Comparison of ENCODE assay signal across 9 cellular contexts in genomic region chr2:26577442-26578433, GRCh38.
DNase-seq lines count a peak whose midpoint lies in the region; ATAC-seq and TF ChIP-seq lines count a peak whose summit lies in the region.
"Had no signal": no experiment of that assay in that cellular context is flagged by ENCODE, and none has a peak within 500 bp of the region (broad histone marks: within the 10 kb centered on the region; RNA-seq: fewer than 3 reads in every experiment).

No MANE protein-coding gene starts in this region.

- H2AFZ ChIP-seq in OCI-LY3 (ENCODE audit: low read depth, low read length): no peak overlapping the region

- peaks cover 65% of the 10 kb centered on the region for H3K27me3 ChIP-seq in OCI-LY3 (ENCODE audit: low read depth, low read length)

- no peaks in the 10 kb centered on the region for H4K20me1 ChIP-seq in OCI-LY3 (ENCODE audit: insufficient read depth, low read length)

- peak overlapping the region; percentile 45 for H3K4me2 ChIP-seq in OCI-LY3 (ENCODE audit: low read length)

- H3K4me1 Mint-ChIP-seq in nephron progenitor cell: peaks cover 8% of the 10 kb centered on the region
- no peaks in the 10 kb centered on the region for H3K4me1 Mint-ChIP-seq in stimulated activated naive CD8-positive, alpha-beta T cell treated with anti-CD3 and anti-CD28 coated beads, Interleukin-15, amount 100 ng/mL, for 72 hours
- H3K4me1 Mint-ChIP-seq: activated naive CD4-positive, alpha-beta T cell treated with anti-CD3 and anti-CD28 coated beads, Interleukin-2, amount 50 U/mL, for 24 hours had no signal

- no peaks in the 10 kb centered on the region for H3K36me3 Mint-ChIP-seq in nephron progenitor cell (ENCODE audit: low read depth)
- H3K36me3 Mint-ChIP-seq: activated naive CD4-positive, alpha-beta T cell treated with anti-CD3 and anti-CD28 coated beads, Interleukin-2, amount 50 U/mL, for 24 hours had no signal

- peaks cover 52% of the 10 kb centered on the region for H3K27me3 Mint-ChIP-seq in nephron progenitor cell (ENCODE audit: low read depth, poor library complexity)
- H3K27me3 Mint-ChIP-seq in stimulated activated naive CD8-positive, alpha-beta T cell treated with anti-CD3 and anti-CD28 coated beads, Interleukin-15, amount 100 ng/mL, for 72 hours: peaks cover 62% of the 10 kb centered on the region

- TF ChIP-seq CTCF in OCI-LY3 (IDR thresholded peaks at IDR 0.05; ENCODE audit: low read depth, low read length) (peak; percentile 91), nephron progenitor cell (IDR thresholded peaks at IDR 0.05) (peak; percentile 98)

- no peak overlapping the region for H3K9ac ChIP-seq in OCI-LY3 (ENCODE audit: low read length)

- no peaks in the 10 kb centered on the region for H3K9me3 ChIP-seq in OCI-LY3 (ENCODE audit: insufficient read depth, low read length)

- no peak overlapping the region for H3K27ac ChIP-seq in OCI-LY3 (ENCODE audit: low read length)

- ATAC-seq in stimulated activated naive CD8-positive, alpha-beta T cell treated with anti-CD3 and anti-CD28 coated beads, Interleukin-15, amount 100 ng/mL, for 72 hours: peak; percentile 77
- no peak for ATAC-seq in GM21528 (IDR thresholded peaks at IDR 0.05; ENCODE audit: low FRiP score, unreplicated experiment)

- H3K4me3 ChIP-seq in OCI-LY3 (ENCODE audit: low read length): no peak overlapping the region; the same call in 1 of the 2 replicates

- no peaks in the 10 kb centered on the region for H3K79me2 ChIP-seq in OCI-LY3 (ENCODE audit: low read length)

- peak; percentile 52 for DNase-seq in Caki2 (ENCODE audit: low read depth)
- DNase-seq in HT-29 (ENCODE audit: low spot score): peak; percentile 81
- DNase-seq in activated T-cell treated with anti-CD3 and anti-CD28 coated beads for 24 hours (ENCODE audit: low read depth): peak; percentile 57
- DNase-seq in fibroblast of gingiva (ENCODE audit: low read depth): peak; percentile 24
- peak; percentile 82 for DNase-seq in nephron progenitor cell
- peak; percentile 56 to 60 for DNase-seq in stimulated activated naive CD8-positive, alpha-beta T cell treated with anti-CD3 and anti-CD28 coated beads, Interleukin-15, amount 100 ng/mL, for 72 hours

- H3K27ac Mint-ChIP-seq in nephron progenitor cell: no peak overlapping the region
- no peak overlapping the region for H3K27ac Mint-ChIP-seq in stimulated activated naive CD8-positive, alpha-beta T cell treated with anti-CD3 and anti-CD28 coated beads, Interleukin-15, amount 100 ng/mL, for 72 hours
- H3K27ac Mint-ChIP-seq: activated naive CD4-positive, alpha-beta T cell treated with anti-CD3 and anti-CD28 coated beads, Interleukin-2, amount 50 U/mL, for 24 hours had no signal

- in situ Hi-C loops in Caki2 (cut with HindIII; ENCODE audit: low pct_unique_long_range_greater_than_20kb, low sequenced_read_pairs): loop anchor here (25.0 kb wide), 1 partner anchor 185 kb away; the partner anchor contains the start of gene SLC35F6

- no peaks in the 10 kb centered on the region for H3K36me3 ChIP-seq in OCI-LY3 (replicated peaks; ENCODE audit: low read depth, low read length)

- H3K9me3 Mint-ChIP-seq in nephron progenitor cell: no peaks in the 10 kb centered on the region
- H3K9me3 Mint-ChIP-seq in stimulated activated naive CD8-positive, alpha-beta T cell treated with anti-CD3 and anti-CD28 coated beads, Interleukin-15, amount 100 ng/mL, for 72 hours: no peaks in the 10 kb centered on the region
- H3K9me3 Mint-ChIP-seq: activated naive CD4-positive, alpha-beta T cell treated with anti-CD3 and anti-CD28 coated beads, Interleukin-2, amount 50 U/mL, for 24 hours had no signal

- H3K4me1 ChIP-seq in OCI-LY3 (ENCODE audit: low read length): no peaks in the 10 kb centered on the region

- H3K4me3 Mint-ChIP-seq in nephron progenitor cell: no peak overlapping the region
- no peak overlapping the region for H3K4me3 Mint-ChIP-seq in stimulated activated naive CD8-positive, alpha-beta T cell treated with anti-CD3 and anti-CD28 coated beads, Interleukin-15, amount 100 ng/mL, for 72 hours
- H3K4me3 Mint-ChIP-seq: activated naive CD4-positive, alpha-beta T cell treated with anti-CD3 and anti-CD28 coated beads, Interleukin-2, amount 50 U/mL, for 24 hours had no signal

Comparison
In these comparisons a context has a peak if more than half of its experiments do, and no peak if none do; other contexts are left out.
1. DNase-seq: peak in every context shown above with its lines; median percentile 82 in nephron progenitor cell; 81 in HT-29; 58 in stimulated activated naive CD8-positive, alpha-beta T cell treated with anti-CD3 and anti-CD28 coated beads, Interleukin-15, amount 100 ng/mL, for 72 hours; 57 in activated T-cell treated with anti-CD3 and anti-CD28 coated beads for 24 hours; 52 in Caki2; 24 in fibroblast of gingiva.